Comparison of ENCODE assay signal across 17 cellular contexts in the genomic region with DNA sequence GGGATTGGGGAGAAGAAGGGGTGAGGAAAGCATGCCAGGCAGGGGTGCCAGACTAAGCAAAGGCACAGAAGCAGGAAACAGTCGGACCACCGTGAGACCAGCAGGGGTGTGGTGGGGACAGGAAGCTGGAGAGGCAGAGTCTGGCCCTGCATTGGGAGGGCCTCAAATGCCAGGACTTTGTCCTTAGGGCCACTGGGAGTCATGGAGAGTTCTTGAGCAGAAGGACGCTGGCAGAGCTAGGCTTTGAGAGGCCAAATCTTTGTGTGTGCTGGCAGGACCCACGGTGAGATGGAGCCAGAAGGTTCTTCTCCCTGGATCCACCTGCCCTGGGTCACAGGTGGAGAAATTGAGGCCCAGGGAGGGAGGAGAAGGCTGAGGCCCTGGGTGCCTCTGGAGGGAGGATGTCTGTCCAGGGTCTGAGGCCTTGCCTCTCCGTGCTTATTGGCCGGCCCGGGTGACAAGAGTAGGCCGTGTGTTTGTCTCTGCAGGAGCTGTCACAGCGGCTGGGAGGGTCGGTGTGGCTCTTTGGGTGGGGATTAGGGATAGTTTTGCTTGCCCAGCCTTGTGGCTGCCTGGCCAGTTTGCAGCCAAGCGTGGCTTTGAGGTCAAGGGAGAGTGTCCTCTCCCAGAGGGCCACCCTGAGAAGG. TPM values are rescaled to one million over a fixed set of nuclear protein-coding genes. Genes with fewer than 3 reads are reported as not detected.
DNase-seq lines count a peak whose midpoint lies in the region; ATAC-seq and TF ChIP-seq lines count a peak whose summit lies in the region.
"Had no signal": no experiment of that assay in that cellular context is flagged by ENCODE, and none has a peak within 500 bp of the region (broad histone marks: within the 10 kb centered on the region; RNA-seq: fewer than 3 reads in every experiment).

No MANE protein-coding gene starts in this region.

- no peak overlapping the region for H3K4me2 ChIP-seq in SK-N-SH

- peak overlapping the region; percentile 71 for H3K27ac Mint-ChIP-seq in activated naive CD8-positive, alpha-beta T cell
- H3K27ac Mint-ChIP-seq in activated naive CD8-positive, alpha-beta T cell treated with anti-CD3 and anti-CD28 coated beads for 36 hours, result no peak overlapping the region
- H3K27ac Mint-ChIP-seq in naive thymus-derived CD8-positive, alpha-beta T cell, result peak overlapping the region in 9 of 10 donors; percentile 70 to 94 (median 86)
- H3K27ac Mint-ChIP-seq: activated CD8-positive, alpha-beta memory T cell treated with anti-CD3 and anti-CD28 coated beads, Interleukin-2, amount 10 ng/mL, durations not matched to agents 7 days and 5 days; activated naive CD4-positive, alpha-beta T cell treated with anti-CD3 and anti-CD28 coated beads, Interleukin-2, amount 10 ng/mL, durations not matched to agents 7 days and 5 days had no signal

- H3K4me3 ChIP-seq in coronary artery (no peak overlapping the region), tibial artery (no peak overlapping the region), SK-N-SH (ENCODE audit: low read depth in 2 of 2, low read length in 1 of 2) (no peak overlapping the region)

- 85% methylated on average over 7 of the region's 11 CpGs for WGBS in SK-N-SH (ENCODE audit: low lambda C conversion rate)

- H3K9me2 ChIP-seq in SK-N-SH, result no peaks in the 10 kb centered on the region

- intact Hi-C loops in tibial artery (cut with DNase I; ENCODE audit: low total_unique reads), result no loop called here

- H3K9me3 ChIP-seq in tibial artery (no peaks in the 10 kb centered on the region), SK-N-SH (no peaks in the 10 kb centered on the region)
- H3K9me3 ChIP-seq: neutrophil had no signal

- no peaks in the 10 kb centered on the region for H3F3A ChIP-seq in SK-N-SH (replicated peaks; ENCODE audit: insufficient read depth)

- H2AFZ ChIP-seq in SK-N-SH (ENCODE audit: low read depth), result no peak overlapping the region

- no peaks in the 10 kb centered on the region for H3K27me3 Mint-ChIP-seq in activated naive CD8-positive, alpha-beta T cell
- no peaks in the 10 kb centered on the region for H3K27me3 Mint-ChIP-seq in activated naive CD8-positive, alpha-beta T cell treated with anti-CD3 and anti-CD28 coated beads for 36 hours
- no peaks in the 10 kb centered on the region for H3K27me3 Mint-ChIP-seq in naive thymus-derived CD8-positive, alpha-beta T cell
- H3K27me3 Mint-ChIP-seq: activated CD8-positive, alpha-beta memory T cell treated with anti-CD3 and anti-CD28 coated beads, Interleukin-2, amount 10 ng/mL, durations not matched to agents 7 days and 5 days had no signal

- H3K36me3 ChIP-seq in tibial artery (no peaks in the 10 kb centered on the region), SK-N-SH (replicated peaks in 1 of 2; ENCODE audit: control insufficient read depth in 1 of 2, insufficient read depth in 2 of 2, low read length in 1 of 2) (peaks cover 0 to 3% of the 10 kb centered on the region in 2 experiments)
- H3K36me3 ChIP-seq: neutrophil had no signal

- in situ Hi-C loops in G401 (cut with HindIII; ENCODE audit: low sequenced_read_pairs), result no loop called here

- DNase-seq in activated naive CD8-positive, alpha-beta T cell treated with anti-CD3 and anti-CD28 coated beads for 36 hours, result no peak
- DNase-seq in coronary artery (ENCODE audit: low spot score) (no peak), tibial artery (no peak), Ammon's horn (ENCODE audit: low spot score) (no peak), G401 (ENCODE audit: low spot score) (no peak), SK-N-SH (no peak)
- DNase-seq in naive thymus-derived CD8-positive, alpha-beta T cell, result no peak
- DNase-seq: activated CD8-positive, alpha-beta memory T cell treated with anti-CD3 and anti-CD28 coated beads, Interleukin-2, amount 10 ng/mL, durations not matched to agents 7 days and 5 days; activated naive CD4-positive, alpha-beta T cell treated with anti-CD3 and anti-CD28 coated beads, Interleukin-2, amount 10 ng/mL, durations not matched to agents 7 days and 5 days; GF-D8; KG1; NCI-H1436; NCI-H226; SIG-M5 had no signal

- CTCF ChIA-PET in SK-N-SH (lab: Yijun Ruan, JAX), result interaction anchor here (0.8 to 10.9 kb wide), 5 partner anchors 15 to 77 kb away, joined by 3 to 116 read pairs (median 3); no protein-coding TSS in a partner anchor

- H3K27me3 ChIP-seq in tibial artery (no peaks in the 10 kb centered on the region), SK-N-SH (ENCODE audit: insufficient read depth) (no peaks in the 10 kb centered on the region)

- no peaks in the 10 kb centered on the region for H3K9me3 Mint-ChIP-seq in activated naive CD8-positive, alpha-beta T cell (ENCODE audit: low read depth)
- no peaks in the 10 kb centered on the region for H3K9me3 Mint-ChIP-seq in activated naive CD8-positive, alpha-beta T cell treated with anti-CD3 and anti-CD28 coated beads for 36 hours
- peaks cover 0 to 1% (median 0%) of the 10 kb centered on the region in 9 donors for H3K9me3 Mint-ChIP-seq in naive thymus-derived CD8-positive, alpha-beta T cell

- H3K36me3 Mint-ChIP-seq in activated naive CD8-positive, alpha-beta T cell, result no peaks in the 10 kb centered on the region
- peaks cover 6% of the 10 kb centered on the region for H3K36me3 Mint-ChIP-seq in activated naive CD8-positive, alpha-beta T cell treated with anti-CD3 and anti-CD28 coated beads for 36 hours
- no peaks in the 10 kb centered on the region for H3K36me3 Mint-ChIP-seq in naive thymus-derived CD8-positive, alpha-beta T cell

- H3K9ac ChIP-seq in SK-N-SH, result no peak overlapping the region

- TF ChIP-seq RAD21 in SK-N-SH (IDR thresholded peaks at IDR 0.05; ENCODE audit: low read length), result no peak

- H3K4me1 ChIP-seq in tibial artery, result peaks cover 5 to 84% (median 48%) of the 10 kb centered on the region in 4 donors
- H3K4me1 ChIP-seq in SK-N-SH (ENCODE audit: control insufficient read depth in 1 of 2, insufficient read depth in 2 of 2, low read depth in 1 of 2, low read length in 1 of 2), result peaks cover 6 to 33% of the 10 kb centered on the region in 2 experiments; a peak in 2 of 4 replicates

- TF ChIP-seq CTCF in coronary artery (IDR thresholded peaks at IDR 0.05), result no peak
- no peak for TF ChIP-seq CTCF in tibial artery (IDR thresholded peaks at IDR 0.05)
- TF ChIP-seq CTCF in SK-N-SH (IDR thresholded peaks at IDR 0.05), result no peak

- peaks cover 37% of the 10 kb centered on the region for H3K4me1 Mint-ChIP-seq in activated naive CD8-positive, alpha-beta T cell (ENCODE audit: low read depth)
- H3K4me1 Mint-ChIP-seq in activated naive CD8-positive, alpha-beta T cell treated with anti-CD3 and anti-CD28 coated beads for 36 hours, result peaks cover 36% of the 10 kb centered on the region
- peaks cover 17 to 70% (median 49%) of the 10 kb centered on the region in 4 donors for H3K4me1 Mint-ChIP-seq in naive thymus-derived CD8-positive, alpha-beta T cell

- H4K20me1 ChIP-seq in SK-N-SH (ENCODE audit: insufficient read depth), result no peaks in the 10 kb centered on the region

- no peak overlapping the region for H3K4me3 Mint-ChIP-seq in activated naive CD8-positive, alpha-beta T cell
- H3K4me3 Mint-ChIP-seq in activated naive CD8-positive, alpha-beta T cell treated with anti-CD3 and anti-CD28 coated beads for 36 hours, result no peak overlapping the region
- H3K4me3 Mint-ChIP-seq in naive thymus-derived CD8-positive, alpha-beta T cell, result peak overlapping the region in 8 of 10 donors; percentile 18 to 80 (median 48)
- H3K4me3 Mint-ChIP-seq: activated CD8-positive, alpha-beta memory T cell treated with anti-CD3 and anti-CD28 coated beads, Interleukin-2, amount 10 ng/mL, durations not matched to agents 7 days and 5 days; activated naive CD4-positive, alpha-beta T cell treated with anti-CD3 and anti-CD28 coated beads, Interleukin-2, amount 10 ng/mL, durations not matched to agents 7 days and 5 days had no signal

- POLR2A ChIA-PET in naive thymus-derived CD8-positive, alpha-beta T cell (lab: Charles Lee), result interaction anchor here (1.2 to 3.1 kb wide), 5 partner anchors 9 to 62 kb away, joined by 3 to 16 read pairs (median 4); partner anchors contain the start of gene FPGS
- POLR2A ChIA-PET in SK-N-SH (lab: Yijun Ruan, JAX), result no interaction called here

- H3K27ac ChIP-seq in coronary artery (peak overlapping the region; percentile 43 to 92), tibial artery (peak overlapping the region; percentile 80 to 82), SK-N-SH (ENCODE audit: low read depth in 2 of 2, low read length in 1 of 2) (no peak overlapping the region)
- H3K27ac ChIP-seq: neutrophil had no signal

- TF ChIP-seq EP300 in SK-N-SH (IDR thresholded peaks at IDR 0.05; ENCODE audit: borderline replicate concordance in 1 of 2, low read depth in 1 of 2, low read length in 1 of 2), result no peak

- ATAC-seq in naive thymus-derived CD8-positive, alpha-beta T cell, result no peak
- ATAC-seq: activated CD8-positive, alpha-beta memory T cell treated with anti-CD3 and anti-CD28 coated beads, Interleukin-2, amount 10 ng/mL, durations not matched to agents 7 days and 5 days; HCT116 had no signal

- peaks cover 31% of the 10 kb centered on the region for H3K79me2 ChIP-seq in SK-N-SH (ENCODE audit: insufficient read depth)

RNA-seq across cellular contexts. Expression of gene ENG, which starts 1.8 kb away (rescaled TPM):
- total RNA-seq in activated naive CD8-positive, alpha-beta T cell treated with anti-CD3 and anti-CD28 coated beads for 36 hours, result 10 to 100 TPM; 17.7 to 18.8 TPM
- total RNA-seq in naive thymus-derived CD8-positive, alpha-beta T cell, result 10 to 100 TPM in 1 of 2 experiments, 1 to 10 TPM in 1; 9.4 to 10.2 TPM
- polyA plus RNA-seq in naive thymus-derived CD8-positive, alpha-beta T cell, result 1 to 10 TPM; 2.1 to 5.4 (median 4.4) TPM
- 2.6 and 4.4 TPM in 2 replicates for total RNA-seq in G401 (2014; rRNA removed; shearing (Covaris generic))
- 8.8 and 18.8 TPM in 2 replicates for polyA plus RNA-seq in SK-N-SH (2012; rRNA removed)
- 8.8 and 16.2 TPM in 2 replicates for polyA plus RNA-seq in SK-N-SH (2012; cell fraction: cytosol; rRNA removed)
- polyA plus RNA-seq in SK-N-SH (2012; cell fraction: nucleus; rRNA removed), result 25.8 and 27.5 TPM in 2 replicates

RNA-seq across cellular contexts. Expression of gene AK1, which starts 21.3 kb away (rescaled TPM):
- total RNA-seq in activated naive CD8-positive, alpha-beta T cell treated with anti-CD3 and anti-CD28 coated beads for 36 hours, result 10 to 100 TPM in 1 of 2 experiments, 1 to 10 TPM in 1; 9.9 to 11.7 TPM
- 10 to 100 TPM; 52.2 to 57.1 TPM for total RNA-seq in naive thymus-derived CD8-positive, alpha-beta T cell
- under 1 TPM in 2 of 3 donors, not detected in 1; 0.07 to 0.22 TPM for polyA plus RNA-seq in naive thymus-derived CD8-positive, alpha-beta T cell
- 46.4 and 62.6 TPM in 2 replicates for total RNA-seq in G401 (2014; rRNA removed; shearing (Covaris generic))
- 103 and 125 TPM in 2 replicates for polyA plus RNA-seq in SK-N-SH (2012; rRNA removed)
- polyA plus RNA-seq in SK-N-SH (2012; cell fraction: cytosol; rRNA removed), result 65.8 and 85.2 TPM in 2 replicates
- polyA plus RNA-seq in SK-N-SH (2012; cell fraction: nucleus; rRNA removed), result 98.3 and 147 TPM in 2 replicates

RNA-seq across cellular contexts. Expression of gene ST6GALNAC6, which starts 43.2 kb away (rescaled TPM):
- 10 to 100 TPM; 44.5 to 45.1 TPM for total RNA-seq in activated naive CD8-positive, alpha-beta T cell treated with anti-CD3 and anti-CD28 coated beads for 36 hours
- 100 to 1,000 TPM; 102 to 110 TPM for total RNA-seq in naive thymus-derived CD8-positive, alpha-beta T cell
- polyA plus RNA-seq in naive thymus-derived CD8-positive, alpha-beta T cell, result 10 to 100 TPM; 29.8 to 42.8 (median 30.3) TPM
- total RNA-seq in G401 (2014; rRNA removed; shearing (Covaris generic)), result 44.8 and 73.0 TPM in 2 replicates
- 34.8 and 47.5 TPM in 2 replicates for polyA plus RNA-seq in SK-N-SH (2012; rRNA removed)
- polyA plus RNA-seq in SK-N-SH (2012; cell fraction: cytosol; rRNA removed), result 15.2 and 27.6 TPM in 2 replicates
- polyA plus RNA-seq in SK-N-SH (2012; cell fraction: nucleus; rRNA removed), result 38.6 and 69.7 TPM in 2 replicates

RNA-seq across cellular contexts. Expression of gene FPGS, which starts 53.5 kb away (rescaled TPM):
- 10 to 100 TPM; 86.3 to 88.0 TPM for total RNA-seq in activated naive CD8-positive, alpha-beta T cell treated with anti-CD3 and anti-CD28 coated beads for 36 hours
- total RNA-seq in naive thymus-derived CD8-positive, alpha-beta T cell, result 100 to 1,000 TPM; 155 to 158 TPM
- polyA plus RNA-seq in naive thymus-derived CD8-positive, alpha-beta T cell, result 10 to 100 TPM; 51.7 to 54.8 (median 53.4) TPM
- 164 and 188 TPM in 2 replicates for total RNA-seq in G401 (2014; rRNA removed; shearing (Covaris generic))
- 82.3 and 82.7 TPM in 2 replicates for polyA plus RNA-seq in SK-N-SH (2012; rRNA removed)
- polyA plus RNA-seq in SK-N-SH (2012; cell fraction: cytosol; rRNA removed), result 32.6 and 51.9 TPM in 2 replicates
- 183 and 238 TPM in 2 replicates for polyA plus RNA-seq in SK-N-SH (2012; cell fraction: nucleus; rRNA removed)

Comparison
In these comparisons a context has a peak if more than half of its experiments do, and no peak if none do; other contexts are left out.
1. H3K4me3 Mint-ChIP-seq: peak in naive thymus-derived CD8-positive, alpha-beta T cell (8 of 10); none in activated naive CD8-positive, alpha-beta T cell (single experiment) and activated naive CD8-positive, alpha-beta T cell treated with anti-CD3 and anti-CD28 coated beads for 36 hours (single experiment).
2. H3K27ac ChIP-seq: peak in coronary artery (2 of 2) and tibial artery (2 of 2); none in SK-N-SH (0 of 2).